ENCODE assay signal across 24 cellular contexts in the genomic region with DNA sequence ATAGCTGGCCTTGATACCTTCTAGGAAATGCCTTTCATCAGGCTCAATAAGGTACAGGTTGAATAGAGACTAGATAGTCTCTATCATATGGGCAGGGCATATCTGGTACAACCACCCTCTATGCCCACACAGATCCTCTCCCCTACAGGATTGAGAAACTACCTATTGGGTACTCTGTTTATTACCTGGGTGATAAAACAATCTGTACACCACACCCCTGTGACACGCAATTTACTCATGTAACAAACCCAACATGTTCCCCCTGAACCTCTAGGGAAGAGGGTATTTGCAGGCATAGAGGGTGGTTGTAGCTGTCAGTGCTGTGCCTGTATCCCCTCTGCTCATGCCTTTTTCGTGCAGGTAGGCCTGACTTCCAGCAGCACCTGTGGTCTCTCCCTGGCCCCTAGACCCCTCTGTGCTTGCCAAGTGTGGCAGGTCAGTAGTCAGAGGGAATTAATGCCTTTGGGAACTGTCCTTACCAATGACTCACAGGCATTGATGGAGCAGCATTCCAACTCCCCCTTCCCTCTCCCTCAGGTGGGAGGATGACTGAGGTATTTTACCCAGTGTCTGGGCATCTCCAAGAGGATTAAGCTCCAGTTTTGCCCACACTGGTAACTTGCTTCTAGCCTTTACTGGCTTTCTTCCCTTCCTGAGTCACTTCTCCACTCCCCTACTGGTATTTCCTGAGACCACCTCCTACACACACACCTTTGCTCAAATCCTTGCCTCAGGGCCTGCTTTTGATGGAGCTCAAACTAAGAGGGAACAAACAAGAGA. TPM values are rescaled to one million over a fixed set of nuclear protein-coding genes. Genes with fewer than 3 reads are reported as not detected.
"Had no signal": no experiment of that assay in that cellular context is flagged by ENCODE, and none has a peak within 500 bp of the region (broad histone marks: within the 10 kb centered on the region; RNA-seq: fewer than 3 reads in every experiment).

No MANE protein-coding gene starts in this region.

- H3K9me3 Mint-ChIP-seq: activated naive CD8-positive, alpha-beta T cell treated with anti-CD3 and anti-CD28 coated beads, Interleukin-2, amount 50 U/mL, for 24 hours; dendritic cell treated with granulocyte-macrophage colony-stimulating factor and Interleukin-4, amounts not matched to agents 40 ng/mL and 50 ng/mL, for 4 days; mesothelial cell of epicardium; natural killer cell treated with Interleukin-12 subunit alpha and Interleukin-12 subunit beta and Interleukin-15 and Interleukin-18, amount 100 ng/mL, for 72 hours; type B pancreatic cell had no signal

- H3K4me3 ChIP-seq: esophagus squamous epithelium, gastroesophageal sphincter, left lung, lung, thoracic aorta had no signal

- H3K4me1 Mint-ChIP-seq: mesothelial cell of epicardium, T-helper 17 cell had no signal

- H3K4me1 ChIP-seq: esophagus squamous epithelium, gastroesophageal sphincter, left lung had no signal

- H3K36me3 Mint-ChIP-seq: mesothelial cell of epicardium; natural killer cell treated with Interleukin-12 subunit alpha and Interleukin-12 subunit beta and Interleukin-15 and Interleukin-18, amount 100 ng/mL, for 72 hours; type B pancreatic cell had no signal

- H3K4me3 Mint-ChIP-seq: activated naive CD8-positive, alpha-beta T cell treated with anti-CD3 and anti-CD28 coated beads, Interleukin-2, amount 50 U/mL, for 24 hours; dendritic cell treated with granulocyte-macrophage colony-stimulating factor and Interleukin-4, amounts not matched to agents 40 ng/mL and 50 ng/mL, for 4 days; mesothelial cell of epicardium; natural killer cell treated with Interleukin-12 subunit alpha and Interleukin-12 subunit beta and Interleukin-15 and Interleukin-18, amount 100 ng/mL, for 72 hours; T-helper 17 cell; type B pancreatic cell had no signal

- H3K27ac Mint-ChIP-seq: activated naive CD8-positive, alpha-beta T cell treated with anti-CD3 and anti-CD28 coated beads, Interleukin-2, amount 50 U/mL, for 24 hours; dendritic cell treated with granulocyte-macrophage colony-stimulating factor and Interleukin-4, amounts not matched to agents 40 ng/mL and 50 ng/mL, for 4 days; mesothelial cell of epicardium; natural killer cell treated with Interleukin-12 subunit alpha and Interleukin-12 subunit beta and Interleukin-15 and Interleukin-18, amount 100 ng/mL, for 72 hours; progenitor cell of endocrine pancreas; T-helper 17 cell; type B pancreatic cell had no signal

- DNase-seq: activated CD4-positive, alpha-beta T cell treated with anti-CD3 and anti-CD28 coated beads for 4 hours; activated CD4-positive, alpha-beta T cell treated with anti-CD3 and anti-CD28 coated beads, Interleukin-2, amount 50 U/mL, for 48 hours; activated CD4-positive, CD25-positive, alpha-beta regulatory T cell; activated gamma-delta T cell; activated naive CD4-positive, alpha-beta T cell treated with anti-CD3 and anti-CD28 coated beads, Interleukin-2, amount 50 U/mL, for 16 hours; activated naive CD8-positive, alpha-beta T cell treated with anti-CD3 and anti-CD28 coated beads, Interleukin-2, amount 50 U/mL, for 24 hours; effector CD4-positive, alpha-beta T cell; esophagus squamous epithelium; head of caudate nucleus; hypothalamus; left lung; right cardiac atrium; stimulated activated CD4-positive, alpha-beta T cell treated with anti-CD3 and anti-CD28 coated beads, Interleukin-4, amount 100 ng/mL, for 24 hours; stimulated activated naive CD4-positive, alpha-beta T cell treated with Interleukin-2 at 50 U/mL for 16 hours; T-helper 17 cell had no signal

- H3K27me3 ChIP-seq: esophagus squamous epithelium, left lung had no signal

- H3K27me3 Mint-ChIP-seq: activated naive CD8-positive, alpha-beta T cell treated with anti-CD3 and anti-CD28 coated beads, Interleukin-2, amount 50 U/mL, for 24 hours; T-helper 17 cell had no signal

- H3K9me3 ChIP-seq: esophagus squamous epithelium, gastroesophageal sphincter, left lung, thoracic aorta had no signal

- ATAC-seq: activated naive CD8-positive, alpha-beta T cell treated with anti-CD3 and anti-CD28 coated beads, Interleukin-2, amount 50 U/mL, for 24 hours; gastroesophageal sphincter; left lung; T-helper 17 cell had no signal

- H3K27ac ChIP-seq: esophagus squamous epithelium, gastroesophageal sphincter, left lung, thoracic aorta had no signal

- H3K36me3 ChIP-seq: esophagus squamous epithelium, gastroesophageal sphincter, left lung, thoracic aorta had no signal

RNA-seq across cellular contexts. Expression of a gene that starts 18.3 kb away (rescaled TPM):
- total RNA-seq: activated CD8-positive, alpha-beta memory T cell treated with anti-CD3 and anti-CD28 coated beads for 36 hours; natural killer cell treated with Interleukin-12 subunit alpha and Interleukin-12 subunit beta and Interleukin-15 and Interleukin-18, amount 100 ng/mL, for 72 hours; T-helper 17 cell had no signal
